In genomic region chr6:89984926-89985743, GRCh38 we compare ENCODE assay signal across 8 cellular contexts.
DNase-seq lines count a peak whose midpoint lies in the region; ATAC-seq and TF ChIP-seq lines count a peak whose summit lies in the region.

No MANE protein-coding gene starts in this region.

- TF ChIP-seq RAD21 in IMR-90 (IDR thresholded peaks at IDR 0.05; ENCODE audit: low read length): no peak

- TF ChIP-seq CTCF in A673 (conservative IDR thresholded peaks at IDR 0.05; ENCODE audit: low read depth, low read length) (no peak), IMR-90 (conservative IDR thresholded peaks at IDR 0.05; ENCODE audit: low read depth, low read length) (no peak), chondrocyte (IDR thresholded peaks at IDR 0.05) (no peak), GM10266 (IDR thresholded peaks at IDR 0.05; ENCODE audit: control insufficient read depth, insufficient read depth, low read depth, missing control alignments) (no peak)

- H3K23ac ChIP-seq in IMR-90 (ENCODE audit: low read depth, low read length): peak overlapping the region; percentile 11; the same call in 1 of the 2 replicates

- H3K4ac ChIP-seq in IMR-90 (ENCODE audit: low read depth, low read length): peak overlapping the region; percentile 94

- CTCF ChIA-PET in A673 (lab: Charles Lee) (no interaction called here), IMR-90 (lab: Yijun Ruan, JAX) (interaction anchor here (1.1 to 1.4 kb wide), 2 partner anchors 10 to 408 kb away, joined by 4 read pairs; no protein-coding TSS in a partner anchor)

- H3K4me2 ChIP-seq in IMR-90 (ENCODE audit: low read depth, low read length): peak overlapping the region; percentile 11

- H3K9ac ChIP-seq in IMR-90 (ENCODE audit: low read depth, low read length): no peak overlapping the region

- H3K4me1 ChIP-seq in A673 (ENCODE audit: insufficient read depth, low read length, poor library complexity, severe bottlenecking) (peaks cover 23% of the 10 kb centered on the region), IMR-90 (ENCODE audit: control insufficient read depth, insufficient read depth, low read length) (peaks cover 22% of the 10 kb centered on the region)

- 60% methylated on average over 2 of the region's 12 CpGs; no CpG with 5 or more reads in 1 of the 2 experiments for WGBS in IMR-90 (ENCODE audit: extremely low coverage in 2 of 2, insufficient read length in 1 of 2), 2 experiments

- H3K4me3 ChIP-seq in A673 (ENCODE audit: low read depth, low read length, poor library complexity, severe bottlenecking): no peak overlapping the region
- H3K4me3 ChIP-seq in IMR-90 (ENCODE audit: insufficient read depth, low read depth, low read length): no peak overlapping the region

- in situ Hi-C loops in IMR-90 (cut with MboI; ENCODE audit: low sequenced_read_pairs): no loop called here

- H2AFZ ChIP-seq in IMR-90 (replicated peaks; ENCODE audit: low read length, poor library complexity): peak overlapping the region; percentile 84

- peak overlapping the region; percentile 98 for H3K27ac Mint-ChIP-seq in chondrocyte (ENCODE audit: unreplicated experiment)

- no peaks in the 10 kb centered on the region for H3K9me3 ChIP-seq in A673 (ENCODE audit: low read depth, low read length, poor library complexity, severe bottlenecking)
- no peaks in the 10 kb centered on the region for H3K9me3 ChIP-seq in IMR-90 (ENCODE audit: control insufficient read depth, insufficient read depth, low read length)

- no peak for TF ChIP-seq POLR2A in IMR-90 (IDR thresholded peaks at IDR 0.05; ENCODE audit: low read depth, low read length)

- peak; percentile 25 for DNase-seq in A673 (ENCODE audit: low spot score)
- peak; percentile 76 for DNase-seq in IMR-90
- no peak for DNase-seq in chondrocyte (ENCODE audit: low spot score)
- peak; percentile 87 for DNase-seq in medulla oblongata (ENCODE audit: extremely low spot score)
- DNase-seq in GM10266 (ENCODE audit: extremely low spot score): no peak
- no peak for DNase-seq in activated T-cell treated with anti-CD3 and anti-CD28 coated beads, Interleukin-2, amount 50 U/mL, for 4 hours
- no peak for DNase-seq in HT-29 (ENCODE audit: low spot score)

- H3K27me3 ChIP-seq in A673 (replicated peaks; ENCODE audit: insufficient read depth, low read depth, low read length, poor library complexity): peaks cover 38% of the 10 kb centered on the region
- no peaks in the 10 kb centered on the region for H3K27me3 ChIP-seq in IMR-90 (ENCODE audit: control insufficient read depth, insufficient read depth, low read length)

- dilution Hi-C loops in IMR-90 (cut with HindIII; ENCODE audit: low sequenced_read_pairs, unreplicated experiment): no loop called here

- peaks cover 54% of the 10 kb centered on the region for H3K4me1 Mint-ChIP-seq in chondrocyte (ENCODE audit: low read depth)
- H3K4me1 Mint-ChIP-seq in activated T-cell treated with anti-CD3 and anti-CD28 coated beads, Interleukin-2, amount 50 U/mL, for 4 hours (ENCODE audit: low read depth): peaks cover 64% of the 10 kb centered on the region

- peak overlapping the region; percentile 54 for H3K14ac ChIP-seq in IMR-90 (replicated peaks; ENCODE audit: low read depth, low read length)

- 0 out of 3 replicates have a peak overlapping the region, but pooled peaks have one; percentile 34 for H2BK15ac ChIP-seq in IMR-90 (ENCODE audit: low read depth, low read length)

- peak overlapping the region in 1 of 2 experiments; percentile 90; a peak in 2 of 4 replicates for H4K8ac ChIP-seq in IMR-90 (ENCODE audit: low read depth in 2 of 2, low read length in 2 of 2)

- no peaks in the 10 kb centered on the region for H4K20me1 ChIP-seq in IMR-90 (ENCODE audit: insufficient read depth, low read length)

- no peaks in the 10 kb centered on the region for H3K9me3 Mint-ChIP-seq in chondrocyte (ENCODE audit: low read depth)
- H3K9me3 Mint-ChIP-seq in activated T-cell treated with anti-CD3 and anti-CD28 coated beads, Interleukin-2, amount 50 U/mL, for 4 hours: no peaks in the 10 kb centered on the region

- H3K9me1 ChIP-seq in IMR-90 (ENCODE audit: insufficient read depth, low read length): peaks cover 6% of the 10 kb centered on the region

- ATAC-seq in IMR-90 (ENCODE audit: low read depth) (peak; percentile 42), GM21390 (IDR thresholded peaks at IDR 0.05; ENCODE audit: unreplicated experiment) (no peak)
- no peak for ATAC-seq in activated T-cell treated with anti-CD3 and anti-CD28 coated beads, Interleukin-2, amount 50 U/mL, for 4 hours

- POLR2A ChIA-PET in A673 (lab: Charles Lee; ENCODE audit: low non-redundant PET) (no interaction called here), IMR-90 (lab: Charles Lee; ENCODE audit: unreplicated experiment) (no interaction called here)

- H4K91ac ChIP-seq in IMR-90 (ENCODE audit: insufficient read depth, low read depth, low read length): peak overlapping the region; percentile 23

- intact Hi-C loops in A673 (cut with micrococcal nuclease; ENCODE audit: unreplicated experiment): no loop called here
- intact Hi-C loops in IMR-90 (cut with micrococcal nuclease): loop anchor here (5.0 kb wide), 1 partner anchor 112 kb away; no protein-coding TSS in a partner anchor

- 0 out of 2 replicates have a peak overlapping the region, but pooled peaks have one; percentile 7 for H3K56ac ChIP-seq in IMR-90 (ENCODE audit: extremely low read depth, insufficient read depth, low read length)

- no peaks in the 10 kb centered on the region for H3K36me3 Mint-ChIP-seq in chondrocyte (ENCODE audit: low read depth)
- H3K36me3 Mint-ChIP-seq in activated T-cell treated with anti-CD3 and anti-CD28 coated beads, Interleukin-2, amount 50 U/mL, for 4 hours (ENCODE audit: insufficient read depth): peaks cover 53% of the 10 kb centered on the region

- peak overlapping the region; percentile 75; the same call in 1 of the 2 replicates for H2AK5ac ChIP-seq in IMR-90 (ENCODE audit: low read depth, low read length)

- H3K79me1 ChIP-seq in IMR-90 (ENCODE audit: low read depth in 1 of 2, low read length in 2 of 2): no peaks in the 10 kb centered on the region; a peak in 1 of 4 replicates

- no peak overlapping the region for H2AK9ac ChIP-seq in IMR-90 (replicated peaks; ENCODE audit: low read depth, low read length, poor library complexity)

- H2BK20ac ChIP-seq in IMR-90 (ENCODE audit: low read depth, low read length): peak overlapping the region; percentile 89

- H3K27ac ChIP-seq in A673 (ENCODE audit: low read depth, low read length, poor library complexity, severe bottlenecking) (no peak overlapping the region), IMR-90 (ENCODE audit: insufficient read depth, low read length) (peak overlapping the region; percentile 5)

- no peaks in the 10 kb centered on the region for H3K36me3 ChIP-seq in A673 (ENCODE audit: insufficient read depth, low read length, poor library complexity, severe bottlenecking)
- H3K36me3 ChIP-seq in IMR-90 (ENCODE audit: control insufficient read depth, insufficient read depth, low read length): no peaks in the 10 kb centered on the region

- H3K4me3 Mint-ChIP-seq in chondrocyte (ENCODE audit: unreplicated experiment): peak overlapping the region; percentile 73
- no peak overlapping the region for H3K4me3 Mint-ChIP-seq in activated T-cell treated with anti-CD3 and anti-CD28 coated beads, Interleukin-2, amount 50 U/mL, for 4 hours

- peak overlapping the region; percentile 75 for H3K18ac ChIP-seq in IMR-90 (ENCODE audit: low read depth, low read length)

- BruUV-seq in A673 (replicated peaks; lab: Mats Ljungman, UMichigan) (no TSS peak), IMR-90 (replicated peaks; lab: Mats Ljungman, UMichigan) (no TSS peak)

- H3K27me3 Mint-ChIP-seq in chondrocyte (ENCODE audit: low read depth): no peaks in the 10 kb centered on the region
- no peaks in the 10 kb centered on the region for H3K27me3 Mint-ChIP-seq in activated T-cell treated with anti-CD3 and anti-CD28 coated beads, Interleukin-2, amount 50 U/mL, for 4 hours (ENCODE audit: low read depth)

- peak overlapping the region; percentile 97 for H2BK120ac ChIP-seq in IMR-90 (ENCODE audit: low read depth, low read length)

- peak overlapping the region; percentile 36 for H2BK5ac ChIP-seq in IMR-90 (ENCODE audit: low read depth, low read length, poor library complexity, severe bottlenecking)

- H4K5ac ChIP-seq in IMR-90 (ENCODE audit: low read depth, low read length): peak overlapping the region; percentile 45; the same call in 1 of the 2 replicates

TF ChIP-seq in IMR-90, 13 proteins besides CTCF, POLR2A, EP300 and RAD21:
- no peak for TF ChIP-seq MAZ (IDR thresholded peaks at IDR 0.05; ENCODE audit: borderline replicate concordance, low read depth, low read length)
- no peak for TF ChIP-seq RCOR1 (IDR thresholded peaks at IDR 0.05; ENCODE audit: insufficient replicate concordance, low read length)
- TF ChIP-seq MXI1 (IDR thresholded peaks at IDR 0.05; ENCODE audit: borderline replicate concordance, low read depth, low read length): no peak
- no peak for TF ChIP-seq CEBPB (IDR thresholded peaks at IDR 0.05; ENCODE audit: low read depth, low read length)
- TF ChIP-seq CHD1 (IDR thresholded peaks at IDR 0.05; ENCODE audit: low read depth, low read length): no peak
- no peak for TF ChIP-seq USF2 (IDR thresholded peaks at IDR 0.05; ENCODE audit: low read depth, low read length)
- no peak; the same call in 1 of the 2 replicates for TF ChIP-seq BHLHE40 (IDR thresholded peaks at IDR 0.05; ENCODE audit: low read depth, low read length)
- TF ChIP-seq ELK1 (IDR thresholded peaks at IDR 0.05; ENCODE audit: borderline replicate concordance, low read depth, low read length): no peak
- no peak for TF ChIP-seq FOS (IDR thresholded peaks at IDR 0.05; ENCODE audit: low read depth, low read length)

Comparison
In these comparisons a context has a peak if more than half of its experiments do, and no peak if none do; other contexts are left out.
1. DNase-seq: peak in A673 (single experiment), IMR-90 (single experiment) and medulla oblongata (single experiment); none in chondrocyte (single experiment), GM10266 (single experiment), activated T-cell treated with anti-CD3 and anti-CD28 coated beads, Interleukin-2, amount 50 U/mL, for 4 hours (single experiment) and HT-29 (single experiment).